ENCODE assay signal across 9 cellular contexts in the genomic region with DNA sequence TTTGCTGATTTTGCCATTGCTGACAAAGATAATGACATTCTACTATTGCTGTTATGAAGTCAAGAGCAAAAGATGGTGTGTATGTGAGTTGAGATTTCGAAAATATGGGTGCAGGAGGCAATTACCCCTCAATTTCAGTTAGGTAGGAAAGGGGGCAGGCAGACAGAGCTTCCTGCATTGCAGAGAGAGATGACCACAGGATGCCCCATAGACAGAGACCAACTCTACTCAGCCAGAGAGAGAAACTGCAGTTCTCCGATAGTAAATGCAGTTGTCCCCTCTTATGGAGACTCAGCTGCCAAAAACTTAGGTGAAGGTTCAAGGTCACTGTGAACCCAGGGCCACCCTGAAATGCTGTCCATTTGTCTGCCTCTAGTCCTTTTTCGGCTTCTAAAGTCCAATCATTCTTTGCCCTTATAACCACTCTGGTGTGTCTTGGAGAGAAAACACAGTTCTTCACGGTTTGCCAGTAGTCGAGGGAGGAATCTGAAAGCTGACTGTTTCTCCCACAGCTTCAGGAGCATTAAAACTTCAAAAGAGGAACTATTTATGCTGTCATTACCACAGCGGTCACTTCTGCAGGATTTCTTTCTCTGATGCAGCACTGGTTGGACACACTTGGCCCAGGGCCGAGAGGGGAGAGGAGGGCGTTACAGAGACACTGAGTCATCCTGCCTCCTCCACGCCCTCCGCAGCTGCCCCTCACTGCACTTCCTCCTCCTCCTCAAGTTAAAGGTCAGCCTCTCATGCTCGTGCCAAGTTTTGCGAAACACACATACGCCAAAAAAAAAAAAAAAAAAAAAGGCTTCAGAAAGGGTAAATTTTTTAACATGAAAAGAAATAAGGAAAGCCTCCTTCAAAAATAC.
DNase-seq lines count a peak whose midpoint lies in the region; ATAC-seq, FAIRE-seq and TF ChIP-seq lines count a peak whose summit lies in the region.
"Had no signal": no experiment of that assay in that cellular context is flagged by ENCODE, and none has a peak within 500 bp of the region (broad histone marks: within the 10 kb centered on the region; RNA-seq: fewer than 3 reads in every experiment).

No MANE protein-coding gene starts in this region.

- H3K9me3 ChIP-seq in gastroesophageal sphincter, result no peaks in the 10 kb centered on the region
- H3K9me3 ChIP-seq in osteoblast (ENCODE audit: low read depth, low read length), result no peaks in the 10 kb centered on the region

- no peaks in the 10 kb centered on the region for H3K9me3 Mint-ChIP-seq in activated CD8-positive, alpha-beta T cell treated with anti-CD3 and anti-CD28 coated beads, Interleukin-2, amount 10 ng/mL, durations not matched to agents 7 days and 5 days (ENCODE audit: insufficient read depth)
- H3K9me3 Mint-ChIP-seq: central memory CD8-positive, alpha-beta T cell had no signal

- no peak for TF ChIP-seq EP300 in gastroesophageal sphincter (IDR thresholded peaks at IDR 0.05)

- no peaks in the 10 kb centered on the region for H3K79me2 ChIP-seq in osteoblast (ENCODE audit: insufficient read depth, low read length)

- H3K27me3 Mint-ChIP-seq in activated CD8-positive, alpha-beta T cell treated with anti-CD3 and anti-CD28 coated beads, Interleukin-2, amount 10 ng/mL, durations not matched to agents 7 days and 5 days (ENCODE audit: low read depth), result no peaks in the 10 kb centered on the region
- H3K27me3 Mint-ChIP-seq: central memory CD8-positive, alpha-beta T cell had no signal

- TF ChIP-seq POLR2A in GM12892 (IDR thresholded peaks at IDR 0.05; ENCODE audit: low read depth, low read length), result no peak
- no peak for TF ChIP-seq POLR2A in H54 (IDR thresholded peaks at IDR 0.05; ENCODE audit: low read depth, low read length)
- no peak for TF ChIP-seq POLR2A in gastroesophageal sphincter (IDR thresholded peaks at IDR 0.05)

- TF ChIP-seq CTCF in gastroesophageal sphincter (IDR thresholded peaks at IDR 0.05), result no peak
- TF ChIP-seq CTCF in osteoblast (IDR thresholded peaks at IDR 0.05; ENCODE audit: extremely low read depth, low read depth, low read length), result no peak
- no peak for TF ChIP-seq CTCF in D721Med (IDR thresholded peaks at IDR 0.05; ENCODE audit: insufficient read depth, missing control alignments)

- H3K4me3 Mint-ChIP-seq in activated CD8-positive, alpha-beta T cell treated with anti-CD3 and anti-CD28 coated beads, Interleukin-2, amount 10 ng/mL, durations not matched to agents 7 days and 5 days, result no peak overlapping the region
- H3K4me3 Mint-ChIP-seq: central memory CD8-positive, alpha-beta T cell had no signal

- peak; percentile 77 for ATAC-seq in activated CD8-positive, alpha-beta T cell treated with anti-CD3 and anti-CD28 coated beads, Interleukin-2, amount 10 ng/mL, durations not matched to agents 7 days and 5 days
- ATAC-seq in gastroesophageal sphincter, result peak; percentile 96

- H3K36me3 ChIP-seq in gastroesophageal sphincter (no peaks in the 10 kb centered on the region), osteoblast (ENCODE audit: insufficient read depth, low read length) (no peaks in the 10 kb centered on the region)

- H2AFZ ChIP-seq in osteoblast (ENCODE audit: low read length), result peak overlapping the region; percentile 68

- POLR2A ChIA-PET in activated CD8-positive, alpha-beta T cell treated with anti-CD3 and anti-CD28 coated beads, Interleukin-2, amount 10 ng/mL, durations not matched to agents 7 days and 5 days (lab: Charles Lee), result interaction anchor here (0.6 to 1.3 kb wide), 2 partner anchors 13 to 272 kb away, joined by 3 read pairs; no protein-coding TSS in a partner anchor

- H3K27me3 ChIP-seq in gastroesophageal sphincter, result no peaks in the 10 kb centered on the region
- H3K27me3 ChIP-seq in osteoblast (ENCODE audit: insufficient read depth, low read length), result no peaks in the 10 kb centered on the region

- 8 to 17% methylated on average over 5 to 10 of the region's 13 CpGs for WGBS in gastroesophageal sphincter (ENCODE audit: low coverage in 1 of 2), 2 donors

- no peaks in the 10 kb centered on the region for H4K20me1 ChIP-seq in osteoblast (ENCODE audit: insufficient read depth, low read length)

- CTCF ChIA-PET in activated CD8-positive, alpha-beta T cell treated with anti-CD3 and anti-CD28 coated beads, Interleukin-2, amount 10 ng/mL, durations not matched to agents 7 days and 5 days (lab: Charles Lee), result no interaction called here

- no peaks in the 10 kb centered on the region for H3K36me3 Mint-ChIP-seq in activated CD8-positive, alpha-beta T cell treated with anti-CD3 and anti-CD28 coated beads, Interleukin-2, amount 10 ng/mL, durations not matched to agents 7 days and 5 days (ENCODE audit: low read depth)

- H3K4me3 ChIP-seq in gastroesophageal sphincter (peak overlapping the region in 1 of 2 donors; percentile 17), osteoblast (ENCODE audit: insufficient read depth, low read length) (peak overlapping the region; percentile 53)

- H3K4me1 ChIP-seq in gastroesophageal sphincter (peaks cover 16 to 45% (median 19%) of the 10 kb centered on the region in 3 donors), osteoblast (ENCODE audit: insufficient read depth, low read length) (peaks cover 34% of the 10 kb centered on the region)

- FAIRE-seq in GM12892 (lab: Jason Lieb, UNC) (peak; percentile 71), H54 (lab: Jason Lieb, UNC) (peak; percentile 88), D721Med (lab: Jason Lieb, UNC) (no peak)

- no peak for DNase-seq in GM12892 (ENCODE audit: insufficient read length)
- peak; percentile 51 for DNase-seq in H54 (ENCODE audit: insufficient read length, low spot score)
- peak; percentile 98 for DNase-seq in LHCN-M2 (ENCODE audit: low read depth)
- peak; percentile 43 for DNase-seq in activated CD8-positive, alpha-beta T cell treated with anti-CD3 and anti-CD28 coated beads, Interleukin-2, amount 10 ng/mL, durations not matched to agents 7 days and 5 days
- peak; percentile 85 for DNase-seq in osteoblast (ENCODE audit: insufficient read length, low spot score, missing footprints)
- DNase-seq in NCI-H2171 treated with DMSO at 0.1 percent for 48 hours (lab: John Stamatoyannopoulos, UW), result no peak
- DNase-seq in D721Med (ENCODE audit: insufficient read length, low spot score), result no peak

- H3K4me2 ChIP-seq in osteoblast (ENCODE audit: insufficient read depth, low read length), result peak overlapping the region; percentile 79

- peaks cover 27% of the 10 kb centered on the region for H3K4me1 Mint-ChIP-seq in activated CD8-positive, alpha-beta T cell treated with anti-CD3 and anti-CD28 coated beads, Interleukin-2, amount 10 ng/mL, durations not matched to agents 7 days and 5 days (ENCODE audit: low read depth)

- H3K27ac Mint-ChIP-seq in activated CD8-positive, alpha-beta T cell treated with anti-CD3 and anti-CD28 coated beads, Interleukin-2, amount 10 ng/mL, durations not matched to agents 7 days and 5 days, result peak overlapping the region; percentile 10

- H3K27ac ChIP-seq in gastroesophageal sphincter, result peak overlapping the region; percentile 77 to 83 (median 78)
- H3K27ac ChIP-seq in osteoblast (ENCODE audit: low read depth, low read length), result peak overlapping the region; percentile 75

Comparison
In these comparisons a context has a peak if more than half of its experiments do, and no peak if none do; other contexts are left out.
1. DNase-seq: peak in H54 (single experiment), LHCN-M2 (single experiment), activated CD8-positive, alpha-beta T cell treated with anti-CD3 and anti-CD28 coated beads, Interleukin-2, amount 10 ng/mL, durations not matched to agents 7 days and 5 days (single experiment) and osteoblast (single experiment); none in GM12892 (single experiment), NCI-H2171 treated with DMSO at 0.1 percent for 48 hours (single experiment) and D721Med (single experiment).